Comparison of ENCODE assay signal across 8 cellular contexts in the genomic region with DNA sequence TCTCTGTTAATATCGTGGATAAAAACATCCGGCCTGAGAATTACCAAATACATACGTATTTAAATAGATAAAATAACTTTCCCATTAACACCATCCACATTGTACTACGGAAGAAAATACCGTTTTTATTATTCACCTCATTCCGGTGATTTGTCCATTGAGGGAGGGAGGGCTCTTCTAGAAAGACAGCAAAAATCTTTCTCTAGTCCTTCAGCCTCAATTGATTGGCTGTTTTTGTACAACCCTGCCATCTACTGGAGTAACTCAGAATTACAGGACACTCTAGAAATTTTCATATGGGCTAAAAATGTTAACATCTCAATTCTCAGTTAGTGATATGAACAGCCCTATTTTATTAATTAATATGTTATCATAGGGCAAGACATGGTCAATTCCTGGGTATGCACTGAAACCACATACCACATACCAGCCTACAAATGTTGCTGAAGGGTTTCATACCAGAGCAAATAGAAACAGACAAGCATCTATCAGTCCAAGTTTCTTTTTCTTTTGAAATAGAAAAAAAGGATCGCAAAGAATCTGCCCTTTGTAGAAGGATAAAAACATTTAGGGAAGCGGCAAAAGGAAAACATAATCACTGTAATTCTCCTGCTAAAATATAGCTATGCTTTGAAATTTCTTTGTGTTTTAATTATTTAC. TPM values are rescaled to one million over a fixed set of nuclear protein-coding genes. Genes with fewer than 3 reads are reported as not detected.
DNase-seq lines count a peak whose midpoint lies in the region; ATAC-seq and TF ChIP-seq lines count a peak whose summit lies in the region.

No MANE protein-coding gene starts in this region.

- H3K79me2 ChIP-seq in PC-3 (ENCODE audit: low read length): no peaks in the 10 kb centered on the region

- H2AFZ ChIP-seq in PC-3 (ENCODE audit: low read length): 0 out of 2 replicates have a peak overlapping the region, but pooled peaks have one; percentile 4

- H3K36me3 ChIP-seq in PC-3 (ENCODE audit: low read depth, low read length) (no peaks in the 10 kb centered on the region), left lung (no peaks in the 10 kb centered on the region), tibial artery (no peaks in the 10 kb centered on the region)

- peak; percentile 91 for TF ChIP-seq RAD21 in Ishikawa (IDR thresholded peaks at IDR 0.05; ENCODE audit: low read depth)

- no peaks in the 10 kb centered on the region for H3K9me3 Mint-ChIP-seq in CD4-positive, alpha-beta T cell

- no peak for TF ChIP-seq EP300 in Ishikawa (IDR thresholded peaks at IDR 0.05; ENCODE audit: borderline replicate concordance)

- H3K27ac ChIP-seq in CD4-positive, alpha-beta T cell (ENCODE audit: low read depth, low read length): no peak overlapping the region
- no peak overlapping the region for H3K27ac ChIP-seq in PC-3 (ENCODE audit: low read length)
- H3K27ac ChIP-seq in left lung: no peak overlapping the region
- H3K27ac ChIP-seq in tibial artery: no peak overlapping the region

- peaks cover 5% of the 10 kb centered on the region for H3K27me3 Mint-ChIP-seq in CD4-positive, alpha-beta T cell

- BruUV-seq in PC-3 (replicated peaks; lab: Mats Ljungman, UMichigan): no TSS peak

- H3K4me2 ChIP-seq in PC-3 (ENCODE audit: low read length): peak overlapping the region; percentile 63

- no peak overlapping the region for H3K9ac ChIP-seq in PC-3 (ENCODE audit: low read length)

- H3K27me3 ChIP-seq in CD4-positive, alpha-beta T cell (ENCODE audit: control insufficient read depth, insufficient read depth, low read length): no peaks in the 10 kb centered on the region
- H3K27me3 ChIP-seq in PC-3 (ENCODE audit: low read length) (peaks cover 32% of the 10 kb centered on the region), left lung (no peaks in the 10 kb centered on the region), tibial artery (peaks cover 0 to 2% of the 10 kb centered on the region in 2 donors)

- POLR2A ChIA-PET in CD4-positive, alpha-beta T cell (lab: Charles Lee): interaction anchor here (1.3 kb wide), 1 partner anchor 81 kb away, joined by 3 read pairs; no protein-coding TSS in a partner anchor
- POLR2A ChIA-PET in PC-3 (lab: Charles Lee; ENCODE audit: unreplicated experiment): no interaction called here

- peaks cover 4% of the 10 kb centered on the region for H3K4me1 Mint-ChIP-seq in CD4-positive, alpha-beta T cell (ENCODE audit: low read depth)

- peak overlapping the region; percentile 36; the same call in 1 of the 2 replicates for H3K4me3 ChIP-seq in PC-3 (ENCODE audit: low read length)
- no peak overlapping the region for H3K4me3 ChIP-seq in left lung
- no peak overlapping the region for H3K4me3 ChIP-seq in tibial artery

- intact Hi-C loops in CD4-positive, alpha-beta T cell (cut with DNase I, micrococcal nuclease): loop anchor here (1.0 to 10.0 kb wide), 3 partner anchors 477 to 745 kb away; no protein-coding TSS in a partner anchor
- intact Hi-C loops in PC-3 (cut with micrococcal nuclease) (loop anchor here (1.0 to 10.0 kb wide), 9 partner anchors 54 to 745 kb away; a partner anchor contains a TSS), left lung (cut with DNase I) (no loop called here), tibial artery (cut with DNase I; ENCODE audit: low total_unique reads) (no loop called here)

- no peaks in the 10 kb centered on the region for H3K9me2 ChIP-seq in PC-3 (replicated peaks; ENCODE audit: low read length)

- no peaks in the 10 kb centered on the region for H3K9me3 ChIP-seq in CD4-positive, alpha-beta T cell (ENCODE audit: control insufficient read depth, low read length)
- no peaks in the 10 kb centered on the region for H3K9me3 ChIP-seq in PC-3 (ENCODE audit: low read length)
- H3K9me3 ChIP-seq in left lung: no peaks in the 10 kb centered on the region
- no peaks in the 10 kb centered on the region for H3K9me3 ChIP-seq in tibial artery

- H4K20me1 ChIP-seq in PC-3 (ENCODE audit: low read length): no peaks in the 10 kb centered on the region

- TF ChIP-seq CTCF in CD4-positive, alpha-beta T cell (IDR thresholded peaks at IDR 0.05): peak; percentile 93
- peak; percentile 85 for TF ChIP-seq CTCF in PC-3 (conservative IDR thresholded peaks at IDR 0.05; ENCODE audit: low read depth, low read length)
- TF ChIP-seq CTCF in left lung (IDR thresholded peaks at IDR 0.05): peak; percentile 63 to 66
- peak; percentile 68 to 73 for TF ChIP-seq CTCF in tibial artery (IDR thresholded peaks at IDR 0.05)

- H3K27ac Mint-ChIP-seq in CD4-positive, alpha-beta T cell: no peak overlapping the region

- H3K36me3 Mint-ChIP-seq in CD4-positive, alpha-beta T cell (ENCODE audit: low read depth): no peaks in the 10 kb centered on the region

- peak; percentile 68 for ATAC-seq in CD4-positive, alpha-beta T cell (ENCODE audit: poor library complexity)
- ATAC-seq in GM18517 (IDR thresholded peaks at IDR 0.05; ENCODE audit: unreplicated experiment): peak; percentile 63
- ATAC-seq in PC-3: peak; percentile 85
- peak; percentile 93 for ATAC-seq in left lung
- ATAC-seq in GM21737 (IDR thresholded peaks at IDR 0.05; ENCODE audit: unreplicated experiment): no peak

- H3F3A ChIP-seq in PC-3 (ENCODE audit: low read length, unreplicated experiment): no peaks in the 10 kb centered on the region

- H3K4me3 Mint-ChIP-seq in CD4-positive, alpha-beta T cell: no peak overlapping the region

- CTCF ChIA-PET in CD4-positive, alpha-beta T cell (lab: Charles Lee): interaction anchor here (0.7 kb wide), 1 partner anchor 8 kb away, joined by 3 read pairs; no protein-coding TSS in a partner anchor
- CTCF ChIA-PET in PC-3 (lab: Charles Lee): no interaction called here

- H3K4me1 ChIP-seq in PC-3 (ENCODE audit: insufficient read depth, low read length) (no peaks in the 10 kb centered on the region), left lung (peaks cover 0 to 5% of the 10 kb centered on the region in 2 donors), tibial artery (no peaks in the 10 kb centered on the region)

- no peak for DNase-seq in CD4-positive, alpha-beta T cell
- peak; percentile 80 for DNase-seq in PC-3
- peak; percentile 75 for DNase-seq in cerebellum (ENCODE audit: low spot score)
- no peak for DNase-seq in left lung
- DNase-seq in tibial artery: no peak

TF ChIP-seq in Ishikawa, 13 proteins besides CTCF, POLR2A, EP300 and RAD21:
- TF ChIP-seq, protein P1, sequence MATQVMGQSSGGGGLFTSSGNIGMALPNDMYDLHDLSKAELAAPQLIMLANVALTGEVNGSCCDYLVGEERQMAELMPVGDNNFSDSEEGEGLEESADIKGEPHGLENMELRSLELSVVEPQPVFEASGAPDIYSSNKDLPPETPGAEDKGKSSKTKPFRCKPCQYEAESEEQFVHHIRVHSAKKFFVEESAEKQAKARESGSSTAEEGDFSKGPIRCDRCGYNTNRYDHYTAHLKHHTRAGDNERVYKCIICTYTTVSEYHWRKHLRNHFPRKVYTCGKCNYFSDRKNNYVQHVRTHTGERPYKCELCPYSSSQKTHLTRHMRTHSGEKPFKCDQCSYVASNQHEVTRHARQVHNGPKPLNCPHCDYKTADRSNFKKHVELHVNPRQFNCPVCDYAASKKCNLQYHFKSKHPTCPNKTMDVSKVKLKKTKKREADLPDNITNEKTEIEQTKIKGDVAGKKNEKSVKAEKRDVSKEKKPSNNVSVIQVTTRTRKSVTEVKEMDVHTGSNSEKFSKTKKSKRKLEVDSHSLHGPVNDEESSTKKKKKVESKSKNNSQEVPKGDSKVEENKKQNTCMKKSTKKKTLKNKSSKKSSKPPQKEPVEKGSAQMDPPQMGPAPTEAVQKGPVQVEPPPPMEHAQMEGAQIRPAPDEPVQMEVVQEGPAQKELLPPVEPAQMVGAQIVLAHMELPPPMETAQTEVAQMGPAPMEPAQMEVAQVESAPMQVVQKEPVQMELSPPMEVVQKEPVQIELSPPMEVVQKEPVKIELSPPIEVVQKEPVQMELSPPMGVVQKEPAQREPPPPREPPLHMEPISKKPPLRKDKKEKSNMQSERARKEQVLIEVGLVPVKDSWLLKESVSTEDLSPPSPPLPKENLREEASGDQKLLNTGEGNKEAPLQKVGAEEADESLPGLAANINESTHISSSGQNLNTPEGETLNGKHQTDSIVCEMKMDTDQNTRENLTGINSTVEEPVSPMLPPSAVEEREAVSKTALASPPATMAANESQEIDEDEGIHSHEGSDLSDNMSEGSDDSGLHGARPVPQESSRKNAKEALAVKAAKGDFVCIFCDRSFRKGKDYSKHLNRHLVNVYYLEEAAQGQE (IDR thresholded peaks at IDR 0.05; ENCODE audit: low read depth): no peak
- TF ChIP-seq TAF1 (IDR thresholded peaks at IDR 0.05; ENCODE audit: low read depth) (no peak), NFIC (IDR thresholded peaks at IDR 0.05) (no peak), ZBTB7A (IDR thresholded peaks at IDR 0.05; ENCODE audit: low read depth) (no peak), FOXM1 (IDR thresholded peaks at IDR 0.05; ENCODE audit: borderline replicate concordance, low read depth) (no peak), YY1 (IDR thresholded peaks at IDR 0.05; ENCODE audit: low read depth) (no peak), CEBPB (IDR thresholded peaks at IDR 0.05) (no peak), TEAD4 (IDR thresholded peaks at IDR 0.05) (no peak), TCF12 (IDR thresholded peaks at IDR 0.05; ENCODE audit: low read depth) (no peak), CREB1 (IDR thresholded peaks at IDR 0.05; ENCODE audit: low read depth) (no peak)
- TF ChIP-seq, protein P2, sequence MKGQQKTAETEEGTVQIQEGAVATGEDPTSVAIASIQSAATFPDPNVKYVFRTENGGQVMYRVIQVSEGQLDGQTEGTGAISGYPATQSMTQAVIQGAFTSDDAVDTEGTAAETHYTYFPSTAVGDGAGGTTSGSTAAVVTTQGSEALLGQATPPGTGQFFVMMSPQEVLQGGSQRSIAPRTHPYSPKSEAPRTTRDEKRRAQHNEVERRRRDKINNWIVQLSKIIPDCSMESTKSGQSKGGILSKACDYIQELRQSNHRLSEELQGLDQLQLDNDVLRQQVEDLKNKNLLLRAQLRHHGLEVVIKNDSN (IDR thresholded peaks at IDR 0.05): no peak
- TF ChIP-seq, protein P3, sequence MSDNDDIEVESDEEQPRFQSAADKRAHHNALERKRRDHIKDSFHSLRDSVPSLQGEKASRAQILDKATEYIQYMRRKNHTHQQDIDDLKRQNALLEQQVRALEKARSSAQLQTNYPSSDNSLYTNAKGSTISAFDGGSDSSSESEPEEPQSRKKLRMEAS (IDR thresholded peaks at IDR 0.05): no peak

RNA-seq across cellular contexts. Expression of a gene that starts 55.8 kb away (rescaled TPM):
- 10 to 100 TPM; 23.1 to 23.7 TPM for total RNA-seq in CD4-positive, alpha-beta T cell
- total RNA-seq in PC-3 (2014; rRNA removed) (59.9 and 78.4 TPM in 2 replicates), cerebellum (24.7 TPM), left lung (10 to 100 TPM; 27.5 to 38.2 TPM)

Comparison
In these comparisons a context has a peak if more than half of its experiments do, and no peak if none do; other contexts are left out.
1. DNase-seq: peak in PC-3 (single experiment) and cerebellum (single experiment); none in CD4-positive, alpha-beta T cell (0 of 10), left lung (0 of 2) and tibial artery (0 of 2).
2. intact Hi-C loops: an anchor here in CD4-positive, alpha-beta T cell (1.0 to 10.0 kb wide) and PC-3 (1.0 to 10.0 kb wide); none called in left lung and tibial artery.
3. Peak in every context shown above with its lines, with median percentiles within 50 percentile points of each other: CTCF ChIP-seq.